ENCODE assay signal across 1 cellular context in the genomic region with DNA sequence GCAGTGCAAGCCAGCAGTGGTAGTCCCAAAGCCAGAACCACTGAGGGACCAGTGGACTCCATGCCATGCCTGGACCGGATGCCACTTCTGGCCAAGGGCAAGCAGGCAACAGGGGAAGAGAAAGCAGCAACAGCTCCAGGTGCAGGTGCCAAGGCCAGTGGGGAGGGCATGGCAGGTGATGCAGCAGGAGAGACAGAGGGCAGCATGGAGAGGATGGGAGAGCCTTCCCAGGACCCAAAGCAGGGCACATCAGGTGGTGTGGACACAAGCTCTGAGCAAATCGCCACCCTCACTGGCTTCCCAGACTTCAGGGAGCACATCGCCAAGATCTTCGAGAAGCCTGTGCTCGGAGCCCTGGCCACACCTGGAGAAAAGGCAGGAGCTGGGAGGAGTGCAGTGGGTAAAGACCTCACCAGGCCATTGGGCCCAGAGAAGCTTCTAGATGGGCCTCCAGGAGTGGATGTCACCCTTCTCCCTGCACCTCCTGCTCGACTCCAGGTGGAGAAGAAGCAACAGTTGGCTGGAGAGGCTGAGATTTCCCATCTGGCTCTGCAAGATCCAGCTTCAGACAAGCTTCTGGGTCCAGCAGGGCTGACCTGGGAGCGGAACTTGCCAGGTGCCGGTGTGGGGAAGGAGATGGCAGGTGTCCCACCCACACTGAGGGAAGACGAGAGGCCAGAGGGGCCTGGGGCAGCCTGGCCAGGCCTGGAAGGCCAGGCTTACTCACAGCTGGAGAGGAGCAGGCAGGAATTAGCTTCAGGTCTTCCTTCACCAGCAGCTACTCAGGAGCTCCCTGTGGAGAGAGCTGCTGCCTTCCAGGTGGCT.
TF ChIP-seq lines count a peak whose summit lies in the region.

No MANE protein-coding gene starts in this region.

TF ChIP-seq in IMR-90, 13 proteins besides CTCF, POLR2A, EP300 and RAD21:
- TF ChIP-seq SMC3 (IDR thresholded peaks at IDR 0.05; ENCODE audit: low read depth, low read length), result no peak
- no peak for TF ChIP-seq MAFK (IDR thresholded peaks at IDR 0.05; ENCODE audit: low read depth, low read length)
- TF ChIP-seq CHD1 (IDR thresholded peaks at IDR 0.05; ENCODE audit: low read depth, low read length), result no peak
